Comparison of ENCODE assay signal across 8 cellular contexts in the genomic region with DNA sequence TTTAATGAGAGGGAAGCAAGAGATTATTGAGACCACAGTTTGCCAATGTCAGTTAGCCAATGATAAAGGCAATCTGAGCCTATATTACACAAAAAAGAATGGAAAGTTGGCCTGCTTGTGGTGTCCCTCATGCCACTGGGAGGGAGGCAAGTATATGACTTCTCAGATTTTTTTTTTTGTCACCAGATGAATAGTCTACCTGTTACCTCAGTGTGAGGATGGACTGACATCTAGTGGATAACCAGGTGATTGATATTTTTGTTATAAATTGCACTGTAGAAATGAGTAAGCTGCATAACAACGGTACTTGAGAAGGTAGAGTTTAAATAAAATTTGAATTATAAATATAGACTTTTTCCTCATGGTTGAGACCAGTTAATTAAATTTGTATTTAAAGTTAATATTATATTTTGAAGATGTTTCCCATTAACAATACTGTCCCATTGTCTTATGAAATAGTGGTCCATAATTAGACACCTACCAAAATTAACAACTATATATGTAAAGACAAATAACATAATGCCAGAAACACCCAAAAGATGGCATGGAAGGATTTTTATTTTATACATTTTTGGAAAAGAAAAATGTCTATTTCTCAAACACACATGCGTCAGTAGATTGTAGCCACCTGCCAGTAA.
DNase-seq lines count a peak whose midpoint lies in the region; TF ChIP-seq lines count a peak whose summit lies in the region.

No MANE protein-coding gene starts in this region.

- H3K4me3 ChIP-seq in H7 (ENCODE audit: insufficient read depth, low read depth, low read length) (no peak overlapping the region), NB4 (ENCODE audit: low read depth, low read length) (no peak overlapping the region), colonic mucosa (no peak overlapping the region)

- TF ChIP-seq POLR2A in NB4 (IDR thresholded peaks at IDR 0.05; ENCODE audit: extremely low read depth, insufficient read length): no peak

- no peak overlapping the region for H3K27ac ChIP-seq in colonic mucosa

- TF ChIP-seq CTCF in NB4 (IDR thresholded peaks at IDR 0.05; ENCODE audit: low read depth, low read length): peak; percentile 10
- peak; percentile 32 for TF ChIP-seq CTCF in colonic mucosa (IDR thresholded peaks at IDR 0.05)
- TF ChIP-seq CTCF in nephron (IDR thresholded peaks at IDR 0.05; ENCODE audit: unreplicated experiment in 3 of 3): peak; percentile 44 to 55 (median 51)

- H3K4me3 Mint-ChIP-seq in nephron: no peak overlapping the region

- no peaks in the 10 kb centered on the region for H3K36me3 ChIP-seq in H7 (replicated peaks; ENCODE audit: control insufficient read depth, insufficient read depth, low read length)
- no peaks in the 10 kb centered on the region for H3K36me3 ChIP-seq in colonic mucosa

- H3K4me1 ChIP-seq in colonic mucosa: no peaks in the 10 kb centered on the region

- intact Hi-C loops in colonic mucosa (cut with DNase I): no loop called here

- peak overlapping the region; percentile 40 to 71 (median 62) for H3K27ac Mint-ChIP-seq in nephron

- peaks cover 7% of the 10 kb centered on the region for H3K4me1 Mint-ChIP-seq in nephron

- no peaks in the 10 kb centered on the region for H3K9me3 Mint-ChIP-seq in nephron

- no peaks in the 10 kb centered on the region for H3K36me3 Mint-ChIP-seq in nephron (ENCODE audit: low read depth)

- no peaks in the 10 kb centered on the region for H3K9me3 ChIP-seq in colonic mucosa

- DNase-seq in NCI-H748 (lab: John Stamatoyannopoulos, UW; ENCODE audit: unreplicated experiment) (peak; percentile 43), NCI-H748 treated with DMSO at 0.1 percent for 48 hours (lab: John Stamatoyannopoulos, UW) (no peak), H7 (peak; percentile 9), NB4 (ENCODE audit: low read depth) (peak; percentile 54), colonic mucosa (no peak), DMS114 treated with DMSO at 0.1 percent for 48 hours (lab: John Stamatoyannopoulos, UW; ENCODE audit: unreplicated experiment) (no peak)
- DNase-seq in activated T-cell treated with anti-CD3 and anti-CD28 coated beads, Interleukin-2, amount 50 U/mL, for 1 hour: no peak

- peaks cover 4% of the 10 kb centered on the region for H3K27me3 Mint-ChIP-seq in nephron (ENCODE audit: low read depth)

- H3K27me3 ChIP-seq in H7 (ENCODE audit: control insufficient read depth, insufficient read depth, low read length) (no peaks in the 10 kb centered on the region), colonic mucosa (no peaks in the 10 kb centered on the region)

- H3K9ac ChIP-seq in colonic mucosa (ENCODE audit: low read depth in 2 of 2, low read length in 2 of 2): no peak overlapping the region

Comparison
In these comparisons a context has a peak if more than half of its experiments do, and no peak if none do; other contexts are left out.
1. DNase-seq: peak in NCI-H748 (single experiment), H7 (single experiment) and NB4 (single experiment); none in NCI-H748 treated with DMSO at 0.1 percent for 48 hours (single experiment), colonic mucosa (single experiment), DMS114 treated with DMSO at 0.1 percent for 48 hours (single experiment) and activated T-cell treated with anti-CD3 and anti-CD28 coated beads, Interleukin-2, amount 50 U/mL, for 1 hour (single experiment).
2. Peak in every context shown above with its lines, with median percentiles within 50 percentile points of each other: CTCF ChIP-seq.